In the genomic region with DNA sequence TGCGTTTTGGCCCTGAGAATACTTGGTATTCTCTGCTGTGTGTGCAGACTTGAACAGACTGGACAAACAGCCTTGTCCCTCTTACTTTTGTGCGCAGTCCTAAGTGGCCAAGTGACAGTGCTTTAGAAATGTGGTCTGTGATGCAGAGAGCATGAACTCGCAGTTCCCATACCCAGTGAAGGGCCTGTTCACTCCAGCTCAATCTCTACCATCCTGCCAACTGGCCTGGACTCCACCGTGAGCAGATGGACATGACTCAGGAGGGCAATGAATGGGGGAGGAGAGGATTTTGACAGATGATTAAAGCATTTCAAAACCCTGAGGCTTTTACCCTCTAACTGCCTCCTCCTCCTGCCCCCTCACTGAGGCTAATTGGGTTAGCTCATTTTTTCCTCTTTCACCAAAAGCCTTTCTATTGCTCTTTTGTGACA, we compare ENCODE assay signal across 8 cellular contexts.
DNase-seq lines count a peak whose midpoint lies in the region; ATAC-seq and FAIRE-seq lines count a peak whose summit lies in the region.

No MANE protein-coding gene starts in this region.

- in situ Hi-C loops in KBM-7 (cut with MboI; ENCODE audit: low pct_unique_long_range_greater_than_20kb, low sequenced_read_pairs) = no loop called here

- intact Hi-C loops in posterior vena cava (cut with DNase I) = no loop called here

- peak; percentile 51 for DNase-seq in SKM-1 treated with dmso at 0.1 percent for 144 hours (lab: John Stamatoyannopoulos, UW; ENCODE audit: unreplicated experiment)
- DNase-seq in SKM-1 (lab: John Stamatoyannopoulos, UW; ENCODE audit: unreplicated experiment) = no peak
- DNase-seq in amniotic stem cell (lab: John Stamatoyannopoulos, UW) = peak; percentile 23
- DNase-seq in iris pigment epithelial cell (ENCODE audit: low read depth) = peak; percentile 69
- DNase-seq in urothelium cell line (ENCODE audit: low spot score) = peak; percentile 78
- DNase-seq in KBM-7 = no peak
- DNase-seq in posterior vena cava (ENCODE audit: low spot score) = no peak

- ATAC-seq in HG03342 (IDR thresholded peaks at IDR 0.05; ENCODE audit: unreplicated experiment) = no peak

- peak; percentile 97 for FAIRE-seq in urothelium cell line (lab: Jason Lieb, UNC)

Comparison
In these comparisons a context has a peak if more than half of its experiments do, and no peak if none do; other contexts are left out.
1. DNase-seq: peak in SKM-1 treated with dmso at 0.1 percent for 144 hours (single experiment), amniotic stem cell (single experiment), iris pigment epithelial cell (single experiment) and urothelium cell line (single experiment); none in SKM-1 (single experiment), KBM-7 (single experiment) and posterior vena cava (single experiment).